7 cellular contexts compared by ENCODE assay signal in the genomic region with DNA sequence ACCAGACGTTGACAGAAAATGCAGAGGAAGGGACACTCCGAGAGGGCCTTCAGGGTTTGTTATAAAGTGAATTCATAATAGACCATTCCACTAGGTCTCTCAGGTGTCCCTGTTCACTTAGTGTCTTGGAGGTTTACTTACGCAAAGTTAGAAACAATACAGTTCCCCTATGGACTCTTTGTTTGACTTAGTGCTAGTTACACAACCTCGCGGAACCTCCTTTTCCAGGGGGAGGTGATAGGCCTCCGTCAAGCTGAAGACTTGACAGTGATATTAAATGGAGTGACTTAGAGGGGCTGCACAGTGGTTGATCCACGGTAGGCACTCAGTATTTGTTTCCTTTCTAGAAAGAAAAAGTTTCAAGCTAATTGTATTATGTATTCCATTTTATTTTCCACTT. TPM values are rescaled to one million over a fixed set of nuclear protein-coding genes. Genes with fewer than 3 reads are reported as not detected.
DNase-seq lines count a peak whose midpoint lies in the region; ATAC-seq, FAIRE-seq and TF ChIP-seq lines count a peak whose summit lies in the region.

No MANE protein-coding gene starts in this region.

- no peaks in the 10 kb centered on the region for H3F3A ChIP-seq in SU-DHL-6 (ENCODE audit: insufficient read depth)

- TF ChIP-seq CTCF in SU-DHL-6 (IDR thresholded peaks at IDR 0.05; ENCODE audit: insufficient read depth, low read length, poor library complexity, severe bottlenecking) (no peak), glutamatergic neuron (IDR thresholded peaks at IDR 0.05; ENCODE audit: partially characterized antibody, unreplicated experiment) (no peak)

- H3K4me2 ChIP-seq in SU-DHL-6 (ENCODE audit: low read depth, low read length, poor library complexity, severe bottlenecking) = peak overlapping the region; percentile 63

- DNase-seq in HT-29 (ENCODE audit: low spot score) (peak; percentile 31), glutamatergic neuron (no peak), frontal cortex (ENCODE audit: low spot score in 2 of 2) (no peak), substantia nigra (lab: John Stamatoyannopoulos, UW) (no peak)

- H3K36me3 Mint-ChIP-seq in glutamatergic neuron (ENCODE audit: unreplicated experiment) = no peaks in the 10 kb centered on the region
- H3K36me3 Mint-ChIP-seq in stimulated activated memory B cell treated with anti-CD40 and anti-IgM and Interleukin-4, amounts not matched to agents 10 μg/mL and 1 μg/mL and 100 μg/mL, for 72 hours = peaks cover 19% of the 10 kb centered on the region

- peaks cover 26% of the 10 kb centered on the region for H3K36me3 ChIP-seq in SU-DHL-6 (ENCODE audit: low read length)

- H3K79me2 ChIP-seq in SU-DHL-6 (ENCODE audit: insufficient read depth, low read length) = peaks cover 82% of the 10 kb centered on the region

- H3K27ac Mint-ChIP-seq in glutamatergic neuron (ENCODE audit: unreplicated experiment) = peak overlapping the region; percentile 96
- H3K27ac Mint-ChIP-seq in stimulated activated memory B cell treated with anti-CD40 and anti-IgM and Interleukin-4, amounts not matched to agents 10 μg/mL and 1 μg/mL and 100 μg/mL, for 72 hours = peak overlapping the region; percentile 100

- H3K27me3 Mint-ChIP-seq in glutamatergic neuron (ENCODE audit: unreplicated experiment) = peaks cover 3% of the 10 kb centered on the region
- no peaks in the 10 kb centered on the region for H3K27me3 Mint-ChIP-seq in stimulated activated memory B cell treated with anti-CD40 and anti-IgM and Interleukin-4, amounts not matched to agents 10 μg/mL and 1 μg/mL and 100 μg/mL, for 72 hours

- peaks cover 6% of the 10 kb centered on the region for H3K9me3 Mint-ChIP-seq in glutamatergic neuron (ENCODE audit: unreplicated experiment)
- H3K9me3 Mint-ChIP-seq in stimulated activated memory B cell treated with anti-CD40 and anti-IgM and Interleukin-4, amounts not matched to agents 10 μg/mL and 1 μg/mL and 100 μg/mL, for 72 hours = no peaks in the 10 kb centered on the region

- no peak for FAIRE-seq in frontal cortex (lab: Jason Lieb, UNC)

- H3K27me3 ChIP-seq in SU-DHL-6 (ENCODE audit: low read length) = no peaks in the 10 kb centered on the region

- H3K9ac ChIP-seq in SU-DHL-6 (ENCODE audit: low read length) = peak overlapping the region; percentile 97

- no peak overlapping the region for H2AFZ ChIP-seq in SU-DHL-6 (ENCODE audit: low read depth, low read length, severe bottlenecking)

- no peaks in the 10 kb centered on the region for H3K9me3 ChIP-seq in SU-DHL-6 (ENCODE audit: insufficient read depth, low read length)

- peak overlapping the region; percentile 100 for H3K4me3 Mint-ChIP-seq in glutamatergic neuron (ENCODE audit: unreplicated experiment)
- H3K4me3 Mint-ChIP-seq in stimulated activated memory B cell treated with anti-CD40 and anti-IgM and Interleukin-4, amounts not matched to agents 10 μg/mL and 1 μg/mL and 100 μg/mL, for 72 hours = peak overlapping the region; percentile 94

- peaks cover 32% of the 10 kb centered on the region for H3K4me1 Mint-ChIP-seq in glutamatergic neuron (ENCODE audit: low read depth, unreplicated experiment)
- H3K4me1 Mint-ChIP-seq in stimulated activated memory B cell treated with anti-CD40 and anti-IgM and Interleukin-4, amounts not matched to agents 10 μg/mL and 1 μg/mL and 100 μg/mL, for 72 hours = peaks cover 56% of the 10 kb centered on the region

- H3K9me2 ChIP-seq in SU-DHL-6 (replicated peaks; ENCODE audit: insufficient read depth, low read length) = no peaks in the 10 kb centered on the region

- H3K27ac ChIP-seq in SU-DHL-6 (ENCODE audit: low read depth, low read length) = 0 out of 2 replicates have a peak overlapping the region, but pooled peaks have one; percentile 85
- no peak overlapping the region for H3K27ac ChIP-seq in substantia nigra (ENCODE audit: low read depth, low read length, poor library complexity, severe bottlenecking)

- ATAC-seq in stimulated activated memory B cell treated with anti-CD40 and anti-IgM and Interleukin-4, amounts not matched to agents 10 μg/mL and 1 μg/mL and 100 μg/mL, for 72 hours = no peak
- no peak for ATAC-seq in GM18873 (IDR thresholded peaks at IDR 0.05; ENCODE audit: low FRiP score, unreplicated experiment)

- peak overlapping the region; percentile 84 for H3K4me3 ChIP-seq in SU-DHL-6 (ENCODE audit: insufficient read depth, low read length, poor library complexity, severe bottlenecking)

- peaks cover 28% of the 10 kb centered on the region for H4K20me1 ChIP-seq in SU-DHL-6 (ENCODE audit: low read depth, low read length)

RNA-seq across cellular contexts. Expression of a gene that starts 1.3 kb away (rescaled TPM):
- total RNA-seq in HT-29 (2014; rRNA removed; shearing (Covaris generic)) = 594 and 703 TPM in 2 replicates
- 284 TPM for total RNA-seq in glutamatergic neuron (ENCODE audit: unreplicated experiment)
- 284 TPM for total RNA-seq in frontal cortex

RNA-seq across cellular contexts. Expression of a gene that starts 1.7 kb away (rescaled TPM):
- total RNA-seq in HT-29 (2014; rRNA removed; shearing (Covaris generic)) = 20.4 and 24.0 TPM in 2 replicates
- total RNA-seq in glutamatergic neuron (ENCODE audit: unreplicated experiment) (17.8 TPM), frontal cortex (31.0 TPM)

RNA-seq across cellular contexts. Expression of a gene that starts 56.3 kb away (rescaled TPM):
- total RNA-seq in HT-29 (2014; rRNA removed; shearing (Covaris generic)) = 8.7 and 12.9 TPM in 2 replicates
- total RNA-seq in glutamatergic neuron (ENCODE audit: unreplicated experiment) (2.2 TPM), frontal cortex (4.5 TPM)
